ENCODE assay signal across 8 cellular contexts in genomic region chr9:83980395-83981125, GRCh38.
DNase-seq lines count a peak whose midpoint lies in the region; ATAC-seq and TF ChIP-seq lines count a peak whose summit lies in the region.

TSS of gene RMI1 (plus strand) at chr9:83980805. CDS start at chr9:84000987, 20,182 bp downstream.

- DNase-seq in AG09309 (ENCODE audit: low read depth) (peak; percentile 87), NCI-H345 (lab: John Stamatoyannopoulos, UW) (peak; percentile 97), iris pigment epithelial cell (ENCODE audit: low read depth) (peak; percentile 97)
- peak; percentile 97 to 99 (median 99) for DNase-seq in activated CD4-positive, CD25-positive, alpha-beta regulatory T cell (lab: John Stamatoyannopoulos, UW)
- peak; percentile 98 for DNase-seq in central memory CD4-positive, alpha-beta T cell
- peak; percentile 100 for DNase-seq in stimulated activated CD4-positive, alpha-beta T cell treated with anti-CD3 and anti-CD28 coated beads, Interleukin-12 subunit alpha, Interleukin-12 subunit beta, amount 100 ng/mL, for 4 hours

- TF ChIP-seq CTCF in AG09309 (IDR thresholded peaks at IDR 0.05; ENCODE audit: control insufficient read depth, insufficient read depth, low read depth, low read length, missing control alignments), result no peak

- TF ChIP-seq POLR2A in GM18951 (IDR thresholded peaks at IDR 0.05; ENCODE audit: extremely low read depth, insufficient read depth, insufficient read length), result peak; percentile 91

- peak; percentile 70 for ATAC-seq in HG03196 (IDR thresholded peaks at IDR 0.05; ENCODE audit: unreplicated experiment)

- in situ Hi-C loops in GM18951 (cut with MboI; ENCODE audit: low sequenced_read_pairs, unreplicated experiment), result no loop called here

- peak within 1 kb of the TSS; percentile 73 for H3K4me3 ChIP-seq in AG09309 (ENCODE audit: control insufficient read depth, low read depth, low read length)

Comparison
In these comparisons a context has a peak if more than half of its experiments do, and no peak if none do; other contexts are left out.
1. Peak in every context shown above with its lines: DNase-seq, ATAC-seq and H3K4me3 ChIP-seq.